Comparison of ENCODE assay signal across 16 cellular contexts in the genomic region with DNA sequence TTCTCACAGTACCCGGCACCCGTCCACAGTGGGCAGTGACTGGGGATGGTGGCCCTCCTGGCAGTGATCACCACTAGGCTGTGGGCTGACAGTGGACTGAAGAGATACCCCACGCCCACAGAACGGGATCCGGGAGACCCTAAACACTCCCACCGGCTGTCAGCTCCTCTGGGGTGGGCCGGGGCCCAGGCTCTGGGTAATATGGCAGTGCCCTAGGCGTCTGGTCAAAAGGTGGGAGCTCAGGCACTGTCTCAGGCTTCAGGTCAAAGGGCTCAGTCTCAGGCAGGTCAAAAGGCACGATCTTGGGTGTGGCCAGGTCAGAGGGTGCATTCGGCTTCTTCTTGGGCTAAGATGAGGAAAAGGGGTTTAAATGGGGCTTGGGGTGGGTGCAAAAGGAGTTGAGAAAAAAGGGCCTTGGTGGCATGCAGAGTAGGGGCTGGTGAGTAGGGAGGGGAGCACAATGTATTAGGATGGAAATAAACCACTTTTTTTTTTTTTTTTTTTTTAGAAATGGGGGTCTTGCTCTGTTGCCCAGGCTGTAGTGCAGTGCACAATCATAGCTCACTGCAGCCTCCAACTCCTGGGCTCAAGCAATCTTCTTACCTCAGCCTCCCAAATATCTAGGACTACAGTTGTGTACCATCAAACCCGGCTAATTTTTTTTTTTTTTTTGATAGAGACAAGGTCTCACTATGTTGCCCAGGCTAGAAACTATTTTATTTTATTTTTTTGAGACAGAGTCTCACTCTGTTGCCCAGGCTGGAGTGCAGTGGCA. TPM values are rescaled to one million over a fixed set of nuclear protein-coding genes. Genes with fewer than 3 reads are reported as not detected.
DNase-seq lines count a peak whose midpoint lies in the region; ATAC-seq and TF ChIP-seq lines count a peak whose summit lies in the region.
"Had no signal": no experiment of that assay in that cellular context is flagged by ENCODE, and none has a peak within 500 bp of the region (broad histone marks: within the 10 kb centered on the region; RNA-seq: fewer than 3 reads in every experiment).

No MANE protein-coding gene starts in this region.

- ATAC-seq in lower lobe of right lung (no peak), HG03159 (IDR thresholded peaks at IDR 0.05; ENCODE audit: unreplicated experiment) (no peak), HG02571 (IDR thresholded peaks at IDR 0.05; ENCODE audit: unreplicated experiment) (no peak)
- ATAC-seq in activated CD8-positive, alpha-beta T cell treated with anti-CD3 and anti-CD28 coated beads for 36 hours = no peak
- ATAC-seq: GM23338 had no signal

- H3K27ac Mint-ChIP-seq in HFFc6 = peak overlapping the region; percentile 86
- no peak overlapping the region for H3K27ac Mint-ChIP-seq in activated CD8-positive, alpha-beta T cell treated with anti-CD3 and anti-CD28 coated beads for 36 hours
- H3K27ac Mint-ChIP-seq: B cell, GM23338 had no signal

- H3K4me3 ChIP-seq in lower lobe of right lung = peak overlapping the region; percentile 12
- H3K4me3 ChIP-seq: GM23338 had no signal

- H3K27me3 ChIP-seq in lower lobe of right lung (ENCODE audit: low read depth) = no peaks in the 10 kb centered on the region
- H3K27me3 ChIP-seq: brain microvascular endothelial cell had no signal

- intact Hi-C loops in lower lobe of right lung (cut with DNase I) = no loop called here
- intact Hi-C loops in activated CD8-positive, alpha-beta T cell treated with anti-CD3 and anti-CD28 coated beads for 36 hours (cut with micrococcal nuclease) = no loop called here

- H3K4me1 ChIP-seq in lower lobe of right lung = peaks cover 87% of the 10 kb centered on the region

- H3K27ac ChIP-seq in caudate nucleus (ENCODE audit: low read depth, low read length) (peak overlapping the region; percentile 18), lower lobe of right lung (peak overlapping the region; percentile 80), substantia nigra (ENCODE audit: low read depth, low read length, poor library complexity, severe bottlenecking) (peak overlapping the region; percentile 16)
- H3K27ac ChIP-seq: brain microvascular endothelial cell had no signal

- peaks cover 80% of the 10 kb centered on the region for H3K4me1 Mint-ChIP-seq in HFFc6 (ENCODE audit: low read depth)
- H3K4me1 Mint-ChIP-seq in activated CD8-positive, alpha-beta T cell treated with anti-CD3 and anti-CD28 coated beads for 36 hours (ENCODE audit: low read depth) = peaks cover 17% of the 10 kb centered on the region

- peaks cover 3% of the 10 kb centered on the region for H3K36me3 ChIP-seq in lower lobe of right lung

- H3K27me3 Mint-ChIP-seq in HFFc6 (ENCODE audit: insufficient read depth) = no peaks in the 10 kb centered on the region; the same call in 1 of the 2 replicates
- no peaks in the 10 kb centered on the region for H3K27me3 Mint-ChIP-seq in activated CD8-positive, alpha-beta T cell treated with anti-CD3 and anti-CD28 coated beads for 36 hours

- H3K4me3 Mint-ChIP-seq in HFFc6 = peak overlapping the region; percentile 53
- H3K4me3 Mint-ChIP-seq in activated CD8-positive, alpha-beta T cell treated with anti-CD3 and anti-CD28 coated beads for 36 hours = no peak overlapping the region
- H3K4me3 Mint-ChIP-seq: B cell, GM23338 had no signal

- no peaks in the 10 kb centered on the region for H3K9me3 Mint-ChIP-seq in HFFc6
- H3K9me3 Mint-ChIP-seq in activated CD8-positive, alpha-beta T cell treated with anti-CD3 and anti-CD28 coated beads for 36 hours = no peaks in the 10 kb centered on the region
- H3K9me3 Mint-ChIP-seq: GM23338 had no signal

- TF ChIP-seq CTCF in HFFc6 (IDR thresholded peaks at IDR 0.05) = no peak
- no peak for TF ChIP-seq CTCF in lower lobe of right lung (IDR thresholded peaks at IDR 0.05)
- TF ChIP-seq CTCF in activated CD8-positive, alpha-beta T cell treated with anti-CD3 and anti-CD28 coated beads for 36 hours (IDR thresholded peaks at IDR 0.05) = no peak

- H3K9me3 ChIP-seq in lower lobe of right lung = no peaks in the 10 kb centered on the region

- POLR2A ChIA-PET in activated CD8-positive, alpha-beta T cell treated with anti-CD3 and anti-CD28 coated beads for 36 hours (lab: Charles Lee) = interaction anchor here (1.0 kb wide), 1 partner anchor 14 kb away, joined by 3 read pairs; no protein-coding TSS in a partner anchor

- CTCF ChIA-PET in activated CD8-positive, alpha-beta T cell treated with anti-CD3 and anti-CD28 coated beads for 36 hours (lab: Charles Lee) = interaction anchor here (3.3 to 32.2 kb wide), 3 partner anchors 90 to 115 kb away, joined by 15 to 968 read pairs (median 15); no protein-coding TSS in a partner anchor

- DNase-seq in HFFc6 (no peak), caudate nucleus (lab: John Stamatoyannopoulos, UW) (no peak), lower lobe of right lung (no peak), substantia nigra (lab: John Stamatoyannopoulos, UW) (no peak), NCI-H2227 treated with DMSO at 0.1 percent for 48 hours (lab: John Stamatoyannopoulos, UW) (no peak)
- DNase-seq in activated CD8-positive, alpha-beta T cell treated with anti-CD3 and anti-CD28 coated beads for 36 hours = no peak
- DNase-seq: brain microvascular endothelial cell; DMS 273 treated with DMSO at 0.1 percent for 48 hours; effector memory CD4-positive, alpha-beta T cell; NCI-H1092; OCI-M1; stimulated activated CD4-positive, alpha-beta T cell treated with anti-CD3 and anti-CD28 coated beads, Interleukin-4, amount 100 ng/mL, for 1 hour had no signal

- H3K36me3 Mint-ChIP-seq in HFFc6 (ENCODE audit: low read depth) = peaks cover 16% of the 10 kb centered on the region
- no peaks in the 10 kb centered on the region for H3K36me3 Mint-ChIP-seq in activated CD8-positive, alpha-beta T cell treated with anti-CD3 and anti-CD28 coated beads for 36 hours (ENCODE audit: low read depth)

RNA-seq across cellular contexts. Expression of gene CAVIN1, which starts 11.0 kb away (rescaled TPM):
- total RNA-seq in HFFc6 (2021; fragmentation: NEBNext Ultra II Directional; extraction: Animal tissue kit (Norgen Biotek cat#: 25700)) = 1,000 to 10,000 TPM; 1,059 to 1,221 (median 1,100) TPM
- 269 TPM for total RNA-seq in lower lobe of right lung
- total RNA-seq in activated CD8-positive, alpha-beta T cell treated with anti-CD3 and anti-CD28 coated beads for 36 hours = 1 to 10 TPM; 1.8 to 2.0 TPM
- total RNA-seq: B cell had no signal

RNA-seq across cellular contexts. Expression of gene STAT3, which starts 23.9 kb away (rescaled TPM):
- 10 to 100 TPM; 65.3 to 74.5 (median 68.8) TPM for total RNA-seq in HFFc6 (2021; fragmentation: NEBNext Ultra II Directional; extraction: Animal tissue kit (Norgen Biotek cat#: 25700))
- 278 TPM for total RNA-seq in lower lobe of right lung
- 100 to 1,000 TPM; 276 to 286 TPM for total RNA-seq in activated CD8-positive, alpha-beta T cell treated with anti-CD3 and anti-CD28 coated beads for 36 hours

RNA-seq across cellular contexts. Expression of gene ATP6V0A1, which starts 46.6 kb away (rescaled TPM):
- total RNA-seq in HFFc6 (2021; fragmentation: NEBNext Ultra II Directional; extraction: Animal tissue kit (Norgen Biotek cat#: 25700)) = 10 to 100 TPM; 29.6 to 56.7 (median 37.1) TPM
- total RNA-seq in lower lobe of right lung = 107 TPM
- total RNA-seq in activated CD8-positive, alpha-beta T cell treated with anti-CD3 and anti-CD28 coated beads for 36 hours = 1 to 10 TPM; 5.8 to 7.1 TPM

Comparison
In these comparisons a context has a peak if more than half of its experiments do, and no peak if none do; other contexts are left out.
1. H3K27ac ChIP-seq: peak in every context shown above with its lines; median percentile 80 in lower lobe of right lung; 18 in caudate nucleus; 16 in substantia nigra.
2. RNA of gene CAVIN1, which starts 11.0 kb away (total RNA-seq): 1,059 to 1,221 TPM in HFFc6 and 269 TPM in lower lobe of right lung (single experiment); 1.8 to 2.0 TPM in activated CD8-positive, alpha-beta T cell treated with anti-CD3 and anti-CD28 coated beads for 36 hours; every median in the first group is over 10 times any median in the second.